Comparison of ENCODE assay signal across 23 cellular contexts in genomic region chr5:63400079-63400478, GRCh38.
"Had no signal": no experiment of that assay in that cellular context is flagged by ENCODE, and none has a peak within 500 bp of the region (broad histone marks: within the 10 kb centered on the region; RNA-seq: fewer than 3 reads in every experiment).

No MANE protein-coding gene starts in this region.

- H3K4me3 Mint-ChIP-seq: endodermal cell; naive thymus-derived CD8-positive, alpha-beta T cell; stimulated activated memory B cell treated with anti-CD40 and anti-IgM and Interleukin-4, amounts not matched to agents 10 μg/mL and 1 μg/mL and 100 μg/mL, for 72 hours; stimulated activated naive CD8-positive, alpha-beta T cell treated with anti-CD3 and anti-CD28 coated beads, Interleukin-15, Interleukin-2, amounts not matched to agents 100 ng/mL and 50 ng/mL, for 24 hours had no signal

- H3K4me1 ChIP-seq: colonic mucosa, psoas muscle, spleen, tibial artery had no signal

- H3K4me1 Mint-ChIP-seq: naive thymus-derived CD8-positive, alpha-beta T cell; stimulated activated memory B cell treated with anti-CD40 and anti-IgM and Interleukin-4, amounts not matched to agents 10 μg/mL and 1 μg/mL and 100 μg/mL, for 72 hours had no signal

- H3K27me3 ChIP-seq: colonic mucosa, foreskin keratinocyte, neutrophil, spleen, tibial artery had no signal

- H3K9me3 Mint-ChIP-seq: endodermal cell had no signal

- H3K27ac ChIP-seq: colonic mucosa, foreskin keratinocyte, neutrophil, psoas muscle, spleen, tibial artery had no signal

- H3K4me3 ChIP-seq: colonic mucosa, mucosa of descending colon, psoas muscle, spleen, tibial artery had no signal

- H3K36me3 Mint-ChIP-seq: naive thymus-derived CD8-positive, alpha-beta T cell; stimulated activated memory B cell treated with anti-CD40 and anti-IgM and Interleukin-4, amounts not matched to agents 10 μg/mL and 1 μg/mL and 100 μg/mL, for 72 hours had no signal

- H3K9me3 ChIP-seq: colonic mucosa, mucosa of descending colon, neutrophil, psoas muscle, spleen, tibial artery had no signal

- H3K27ac Mint-ChIP-seq: endodermal cell; naive thymus-derived CD8-positive, alpha-beta T cell; stimulated activated memory B cell treated with anti-CD40 and anti-IgM and Interleukin-4, amounts not matched to agents 10 μg/mL and 1 μg/mL and 100 μg/mL, for 72 hours; stimulated activated naive CD8-positive, alpha-beta T cell treated with anti-CD3 and anti-CD28 coated beads, Interleukin-15, Interleukin-2, amounts not matched to agents 100 ng/mL and 50 ng/mL, for 24 hours had no signal

- H3K27me3 Mint-ChIP-seq: naive thymus-derived CD8-positive, alpha-beta T cell; stimulated activated memory B cell treated with anti-CD40 and anti-IgM and Interleukin-4, amounts not matched to agents 10 μg/mL and 1 μg/mL and 100 μg/mL, for 72 hours; stimulated activated naive CD8-positive, alpha-beta T cell treated with anti-CD3 and anti-CD28 coated beads, Interleukin-15, Interleukin-2, amounts not matched to agents 100 ng/mL and 50 ng/mL, for 24 hours had no signal

- DNase-seq: colonic mucosa; effector CD4-positive, alpha-beta T cell; endodermal cell; erythroblast; foreskin keratinocyte; head of caudate nucleus; hypothalamus; islet precursor cell; mesendoderm; mucosa of descending colon; naive thymus-derived CD8-positive, alpha-beta T cell; psoas muscle; retina; spleen; stimulated activated CD4-positive, alpha-beta T cell treated with anti-CD3 and anti-CD28 coated beads, Interleukin-15, amount 100 ng/mL, for 24 hours; stimulated activated CD4-positive, alpha-beta T cell treated with anti-CD3 and anti-CD28 coated beads, Interleukin-1b, Interleukin-23, amount 100 ng/mL, for 48 hours; stimulated activated CD4-positive, alpha-beta T cell treated with anti-CD3 and anti-CD28 coated beads, Interleukin-4, amount 100 ng/mL, for 24 hours; tibial artery had no signal

- H3K36me3 ChIP-seq: colonic mucosa, neutrophil, spleen, tibial artery had no signal

- ATAC-seq: foreskin keratinocyte; left lobe of liver; mucosa of descending colon; naive thymus-derived CD8-positive, alpha-beta T cell; psoas muscle; sciatic nerve; stimulated activated memory B cell treated with anti-CD40 and anti-IgM and Interleukin-4, amounts not matched to agents 10 μg/mL and 1 μg/mL and 100 μg/mL, for 72 hours had no signal
